ENCODE assay signal across 29 cellular contexts in genomic region chr20:14882846-14883245, GRCh38.
"Had no signal": no experiment of that assay in that cellular context is flagged by ENCODE, and none has a peak within 500 bp of the region (broad histone marks: within the 10 kb centered on the region; RNA-seq: fewer than 3 reads in every experiment).

No MANE protein-coding gene starts in this region.

- H3K27me3 Mint-ChIP-seq: activated CD4-positive, alpha-beta T cell treated with anti-CD3 and anti-CD28 coated beads for 36 hours; activated CD4-positive, alpha-beta T cell treated with anti-CD3 and anti-CD28 coated beads, Interleukin-2, amount 10 ng/mL, durations not matched to agents 7 days and 5 days; activated naive CD4-positive, alpha-beta T cell treated with anti-CD3 and anti-CD28 coated beads, Interleukin-2, amount 10 ng/mL, durations not matched to agents 7 days and 5 days; activated naive CD8-positive, alpha-beta T cell; activated naive CD8-positive, alpha-beta T cell treated with anti-CD3 and anti-CD28 coated beads, Interleukin-2, amount 50 U/mL, for 24 hours had no signal

- H3K9me3 ChIP-seq: Peyer's patch, SJSA1, SK-N-SH had no signal

- H3K4me1 ChIP-seq: Peyer's patch, SJSA1 had no signal

- H3K9me3 Mint-ChIP-seq: activated CD4-positive, alpha-beta T cell treated with anti-CD3 and anti-CD28 coated beads, Interleukin-2, amount 10 ng/mL, durations not matched to agents 7 days and 5 days had no signal

- H3K4me1 Mint-ChIP-seq: activated CD4-positive, alpha-beta T cell treated with anti-CD3 and anti-CD28 coated beads for 36 hours; activated CD4-positive, alpha-beta T cell treated with anti-CD3 and anti-CD28 coated beads, Interleukin-2, amount 10 ng/mL, durations not matched to agents 7 days and 5 days; activated naive CD4-positive, alpha-beta T cell treated with anti-CD3 and anti-CD28 coated beads, Interleukin-2, amount 10 ng/mL, durations not matched to agents 7 days and 5 days; activated naive CD8-positive, alpha-beta T cell treated with anti-CD3 and anti-CD28 coated beads, Interleukin-2, amount 50 U/mL, for 24 hours had no signal

- H3K4me3 ChIP-seq: cardiac muscle cell, K562, Peyer's patch, SJSA1 had no signal

- H3K4me2 ChIP-seq: SK-N-SH had no signal

- ATAC-seq: activated CD4-positive, alpha-beta T cell treated with anti-CD3 and anti-CD28 coated beads for 36 hours; activated CD8-positive, alpha-beta T cell treated with anti-CD3 and anti-CD28 coated beads, Interleukin-2, amount 10 ng/mL, durations not matched to agents 7 days and 5 days; activated naive CD8-positive, alpha-beta T cell treated with anti-CD3 and anti-CD28 coated beads, Interleukin-2, amount 50 U/mL, for 24 hours; activated T-cell treated with anti-CD3 and anti-CD28 coated beads, Interleukin-2, amount 50 U/mL, for 4 hours; K562 had no signal

- H3K9ac ChIP-seq: SK-N-SH had no signal

- H3K27ac Mint-ChIP-seq: activated CD4-positive, alpha-beta T cell treated with anti-CD3 and anti-CD28 coated beads for 36 hours; activated CD4-positive, alpha-beta T cell treated with anti-CD3 and anti-CD28 coated beads, Interleukin-2, amount 10 ng/mL, durations not matched to agents 7 days and 5 days; activated CD8-positive, alpha-beta T cell treated with anti-CD3 and anti-CD28 coated beads, Interleukin-2, amount 10 ng/mL, durations not matched to agents 7 days and 5 days; activated naive CD4-positive, alpha-beta T cell treated with anti-CD3 and anti-CD28 coated beads, Interleukin-2, amount 10 ng/mL, durations not matched to agents 7 days and 5 days; activated naive CD8-positive, alpha-beta T cell; activated naive CD8-positive, alpha-beta T cell treated with anti-CD3 and anti-CD28 coated beads, Interleukin-2, amount 50 U/mL, for 24 hours; activated T-helper 1 cell treated with anti-CD3 and anti-CD28 coated beads, Interleukin-12 subunit alpha, Interleukin-12 subunit beta, Interleukin-2, Interleukin-4 antibody, amounts not matched to agents 30 ng/mL and 10 ng/mL and 1 ng/mL, durations not matched to agents 14 hours and 24 hours and 36 hours; T-helper 1 cell treated with Interleukin-12 subunit alpha and Interleukin-12 subunit beta and Interleukin-4 antibody, amounts not matched to agents 30 μg/mL and 1 μg/mL, for 36 hours; T-helper 2 cell treated with Interferon-gamma antibody and Interleukin-4, amounts not matched to agents 5 μg/mL and 100 μg/mL, for 36 hours had no signal

- DNase-seq: activated CD4-positive, alpha-beta T cell treated with anti-CD3 and anti-CD28 coated beads for 36 hours; activated CD4-positive, alpha-beta T cell treated with anti-CD3 and anti-CD28 coated beads, Interleukin-2, amount 10 ng/mL, durations not matched to agents 7 days and 5 days; activated CD4-positive, alpha-beta T cell treated with anti-CD3 and anti-CD28 coated beads, Interleukin-2, amount 50 U/mL, for 48 hours; activated CD8-positive, alpha-beta T cell treated with anti-CD3 and anti-CD28 coated beads, Interleukin-2, amount 10 ng/mL, durations not matched to agents 7 days and 5 days; activated effector memory CD4-positive, alpha-beta T cell treated with Interleukin-2 at 50 U/mL for 16 hours; activated naive CD4-positive, alpha-beta T cell treated with anti-CD3 and anti-CD28 coated beads, Interleukin-2, amount 10 ng/mL, durations not matched to agents 7 days and 5 days; activated naive CD8-positive, alpha-beta T cell treated with anti-CD3 and anti-CD28 coated beads, Interleukin-2, amount 50 U/mL, for 24 hours; activated T-cell treated with anti-CD3 and anti-CD28 coated beads, Interleukin-2, amount 50 U/mL, for 4 hours; anterior cingulate cortex; brain microvascular endothelial cell; IMR-90; NCI-H1105; NCI-H1436; NCI-H1694; NCI-H1930; NCI-H2081 treated with DMSO at 0.1 percent for 48 hours; NCI-H226; NCI-H524 treated with DMSO at 0.1 percent for 48 hours; Peyer's patch; RPMI8226; SHP77 treated with DMSO at 0.1 percent for 48 hours; SK-N-SH had no signal

- H3K36me3 Mint-ChIP-seq: activated naive CD4-positive, alpha-beta T cell treated with anti-CD3 and anti-CD28 coated beads, Interleukin-2, amount 10 ng/mL, durations not matched to agents 7 days and 5 days; activated naive CD8-positive, alpha-beta T cell had no signal

- H3K9me2 ChIP-seq: SK-N-SH had no signal

- H3K27me3 ChIP-seq: brain microvascular endothelial cell, cardiac muscle cell, Peyer's patch, SJSA1 had no signal

- H3K36me3 ChIP-seq: brain microvascular endothelial cell, cardiac muscle cell, Peyer's patch, SJSA1 had no signal

- H3K4me3 Mint-ChIP-seq: activated CD4-positive, alpha-beta T cell treated with anti-CD3 and anti-CD28 coated beads for 36 hours; activated CD4-positive, alpha-beta T cell treated with anti-CD3 and anti-CD28 coated beads, Interleukin-2, amount 10 ng/mL, durations not matched to agents 7 days and 5 days; activated CD8-positive, alpha-beta T cell treated with anti-CD3 and anti-CD28 coated beads, Interleukin-2, amount 10 ng/mL, durations not matched to agents 7 days and 5 days; activated naive CD4-positive, alpha-beta T cell treated with anti-CD3 and anti-CD28 coated beads, Interleukin-2, amount 10 ng/mL, durations not matched to agents 7 days and 5 days; activated naive CD8-positive, alpha-beta T cell; activated naive CD8-positive, alpha-beta T cell treated with anti-CD3 and anti-CD28 coated beads, Interleukin-2, amount 50 U/mL, for 24 hours; activated T-cell treated with anti-CD3 and anti-CD28 coated beads, Interleukin-2, amount 50 U/mL, for 4 hours; activated T-helper 1 cell treated with anti-CD3 and anti-CD28 coated beads, Interleukin-12 subunit alpha, Interleukin-12 subunit beta, Interleukin-2, Interleukin-4 antibody, amounts not matched to agents 30 ng/mL and 10 ng/mL and 1 ng/mL, durations not matched to agents 14 hours and 24 hours and 36 hours; T-helper 1 cell treated with Interleukin-12 subunit alpha and Interleukin-12 subunit beta and Interleukin-4 antibody, amounts not matched to agents 30 μg/mL and 1 μg/mL, for 36 hours; T-helper 2 cell treated with Interferon-gamma antibody and Interleukin-4, amounts not matched to agents 5 μg/mL and 100 μg/mL, for 36 hours had no signal

- H3K27ac ChIP-seq: brain microvascular endothelial cell, cardiac muscle cell, Peyer's patch, SJSA1 had no signal
